ENCODE assay signal across 1 cellular context in genomic region chr20:48394415-48395081, GRCh38.
TF ChIP-seq lines count a peak whose summit lies in the region.

No MANE protein-coding gene starts in this region.

TF ChIP-seq in HepG2, 621 proteins besides CTCF, POLR2A, EP300 and RAD21 (continued from another document and continues in another):
- TF ChIP-seq ZNF660 (CRISPR knock-in tag; IDR thresholded peaks at IDR 0.05; ENCODE audit: borderline replicate concordance, low read depth) (no peak), HNF4G (IDR thresholded peaks at IDR 0.05; ENCODE audit: borderline replicate concordance, low read depth, low read length) (peak; percentile 86; the same call in 1 of the 2 replicates), HNF4G (CRISPR knock-in tag; IDR thresholded peaks at IDR 0.05; ENCODE audit: borderline replicate concordance, low read depth) (peak; percentile 75; the same call in 1 of the 2 replicates), ZNF367 (CRISPR knock-in tag; IDR thresholded peaks at IDR 0.05; ENCODE audit: borderline replicate concordance) (no peak), RFXANK (CRISPR knock-in tag; IDR thresholded peaks at IDR 0.05) (no peak), RBFOX2 (IDR thresholded peaks at IDR 0.05; ENCODE audit: low read depth, low read length) (no peak), GLMP (CRISPR knock-in tag; IDR thresholded peaks at IDR 0.05; ENCODE audit: borderline replicate concordance) (no peak), FOXJ3 (CRISPR knock-in tag; IDR thresholded peaks at IDR 0.05; ENCODE audit: borderline replicate concordance) (peak; percentile 65; the same call in 1 of the 2 replicates), ZNF782 (CRISPR knock-in tag; IDR thresholded peaks at IDR 0.05; ENCODE audit: borderline replicate concordance) (no peak), ZNF33B (CRISPR knock-in tag; IDR thresholded peaks at IDR 0.05) (no peak; the same call in 1 of the 2 replicates), SRSF1 (optimal IDR thresholded peaks at IDR 0.05; ENCODE audit: low read depth, low read length) (no peak), RELA (CRISPR knock-in tag; IDR thresholded peaks at IDR 0.05) (no peak), THYN1 (CRISPR knock-in tag; IDR thresholded peaks at IDR 0.05; ENCODE audit: borderline replicate concordance, low read depth) (no peak), DNMT1 (CRISPR knock-in tag; IDR thresholded peaks at IDR 0.05) (0 out of 2 replicates have a peak, but pooled peaks have one; percentile 44), KLF12 (CRISPR knock-in tag; IDR thresholded peaks at IDR 0.05; ENCODE audit: borderline replicate concordance) (no peak), NFIB (CRISPR knock-in tag; IDR thresholded peaks at IDR 0.05; ENCODE audit: borderline replicate concordance) (0 out of 2 replicates have a peak, but pooled peaks have one; percentile 87), CEBPB (IDR thresholded peaks at IDR 0.05; ENCODE audit: borderline replicate concordance, low read depth, low read length) (no peak), ZNF503 (CRISPR knock-in tag; IDR thresholded peaks at IDR 0.05) (0 out of 2 replicates have a peak, but pooled peaks have one; percentile 73), SRSF4 (IDR thresholded peaks at IDR 0.05; ENCODE audit: low read depth, low read length, poor library complexity, severe bottlenecking) (no peak), ARNT2 (CRISPR knock-in tag; IDR thresholded peaks at IDR 0.05; ENCODE audit: low read depth) (peak; percentile 70; the same call in 1 of the 2 replicates), EEA1 (CRISPR knock-in tag; IDR thresholded peaks at IDR 0.05; ENCODE audit: borderline replicate concordance) (0 out of 2 replicates have a peak, but pooled peaks have one; percentile 51), ZFAT (CRISPR knock-in tag; conservative IDR thresholded peaks at IDR 0.05) (no peak), ARNT (IDR thresholded peaks at IDR 0.05) (no peak), ZNF557 (CRISPR knock-in tag; IDR thresholded peaks at IDR 0.05) (no peak), GLI4 (CRISPR knock-in tag; IDR thresholded peaks at IDR 0.05; ENCODE audit: borderline replicate concordance) (no peak), PATZ1 (CRISPR knock-in tag; IDR thresholded peaks at IDR 0.05) (peak; percentile 74; the same call in 1 of the 2 replicates), ZSCAN31 (CRISPR knock-in tag; IDR thresholded peaks at IDR 0.05; ENCODE audit: low read depth) (no peak; the same call in 1 of the 2 replicates), PLRG1 (conservative IDR thresholded peaks at IDR 0.05) (no peak), ZNF720 (CRISPR knock-in tag; IDR thresholded peaks at IDR 0.05) (no peak), ZNF253 (CRISPR knock-in tag; IDR thresholded peaks at IDR 0.05; ENCODE audit: borderline replicate concordance) (no peak; the same call in 1 of the 2 replicates), ZNF891 (CRISPR knock-in tag; IDR thresholded peaks at IDR 0.05) (no peak), ZBTB44 (CRISPR knock-in tag; IDR thresholded peaks at IDR 0.05) (no peak; the same call in 1 of the 2 replicates), HOXA5 (CRISPR knock-in tag; IDR thresholded peaks at IDR 0.05) (no peak)
- TF ChIP-seq, protein P1, sequence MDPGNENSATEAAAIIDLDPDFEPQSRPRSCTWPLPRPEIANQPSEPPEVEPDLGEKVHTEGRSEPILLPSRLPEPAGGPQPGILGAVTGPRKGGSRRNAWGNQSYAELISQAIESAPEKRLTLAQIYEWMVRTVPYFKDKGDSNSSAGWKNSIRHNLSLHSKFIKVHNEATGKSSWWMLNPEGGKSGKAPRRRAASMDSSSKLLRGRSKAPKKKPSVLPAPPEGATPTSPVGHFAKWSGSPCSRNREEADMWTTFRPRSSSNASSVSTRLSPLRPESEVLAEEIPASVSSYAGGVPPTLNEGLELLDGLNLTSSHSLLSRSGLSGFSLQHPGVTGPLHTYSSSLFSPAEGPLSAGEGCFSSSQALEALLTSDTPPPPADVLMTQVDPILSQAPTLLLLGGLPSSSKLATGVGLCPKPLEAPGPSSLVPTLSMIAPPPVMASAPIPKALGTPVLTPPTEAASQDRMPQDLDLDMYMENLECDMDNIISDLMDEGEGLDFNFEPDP (CRISPR knock-in tag; conservative IDR thresholded peaks at IDR 0.05): no peak
- TF ChIP-seq, protein P2, sequence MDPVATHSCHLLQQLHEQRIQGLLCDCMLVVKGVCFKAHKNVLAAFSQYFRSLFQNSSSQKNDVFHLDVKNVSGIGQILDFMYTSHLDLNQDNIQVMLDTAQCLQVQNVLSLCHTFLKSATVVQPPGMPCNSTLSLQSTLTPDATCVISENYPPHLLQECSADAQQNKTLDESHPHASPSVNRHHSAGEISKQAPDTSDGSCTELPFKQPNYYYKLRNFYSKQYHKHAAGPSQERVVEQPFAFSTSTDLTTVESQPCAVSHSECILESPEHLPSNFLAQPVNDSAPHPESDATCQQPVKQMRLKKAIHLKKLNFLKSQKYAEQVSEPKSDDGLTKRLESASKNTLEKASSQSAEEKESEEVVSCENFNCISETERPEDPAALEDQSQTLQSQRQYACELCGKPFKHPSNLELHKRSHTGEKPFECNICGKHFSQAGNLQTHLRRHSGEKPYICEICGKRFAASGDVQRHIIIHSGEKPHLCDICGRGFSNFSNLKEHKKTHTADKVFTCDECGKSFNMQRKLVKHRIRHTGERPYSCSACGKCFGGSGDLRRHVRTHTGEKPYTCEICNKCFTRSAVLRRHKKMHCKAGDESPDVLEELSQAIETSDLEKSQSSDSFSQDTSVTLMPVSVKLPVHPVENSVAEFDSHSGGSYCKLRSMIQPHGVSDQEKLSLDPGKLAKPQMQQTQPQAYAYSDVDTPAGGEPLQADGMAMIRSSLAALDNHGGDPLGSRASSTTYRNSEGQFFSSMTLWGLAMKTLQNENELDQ (CRISPR knock-in tag; IDR thresholded peaks at IDR 0.05; ENCODE audit: borderline replicate concordance): peak; percentile 26; the same call in 1 of the 2 replicates
- TF ChIP-seq, protein P3, sequence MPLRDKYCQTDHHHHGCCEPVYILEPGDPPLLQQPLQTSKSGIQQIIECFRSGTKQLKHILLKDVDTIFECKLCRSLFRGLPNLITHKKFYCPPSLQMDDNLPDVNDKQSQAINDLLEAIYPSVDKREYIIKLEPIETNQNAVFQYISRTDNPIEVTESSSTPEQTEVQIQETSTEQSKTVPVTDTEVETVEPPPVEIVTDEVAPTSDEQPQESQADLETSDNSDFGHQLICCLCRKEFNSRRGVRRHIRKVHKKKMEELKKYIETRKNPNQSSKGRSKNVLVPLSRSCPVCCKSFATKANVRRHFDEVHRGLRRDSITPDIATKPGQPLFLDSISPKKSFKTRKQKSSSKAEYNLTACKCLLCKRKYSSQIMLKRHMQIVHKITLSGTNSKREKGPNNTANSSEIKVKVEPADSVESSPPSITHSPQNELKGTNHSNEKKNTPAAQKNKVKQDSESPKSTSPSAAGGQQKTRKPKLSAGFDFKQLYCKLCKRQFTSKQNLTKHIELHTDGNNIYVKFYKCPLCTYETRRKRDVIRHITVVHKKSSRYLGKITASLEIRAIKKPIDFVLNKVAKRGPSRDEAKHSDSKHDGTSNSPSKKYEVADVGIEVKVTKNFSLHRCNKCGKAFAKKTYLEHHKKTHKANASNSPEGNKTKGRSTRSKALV (CRISPR knock-in tag; IDR thresholded peaks at IDR 0.05): no peak
- TF ChIP-seq, protein P4, sequence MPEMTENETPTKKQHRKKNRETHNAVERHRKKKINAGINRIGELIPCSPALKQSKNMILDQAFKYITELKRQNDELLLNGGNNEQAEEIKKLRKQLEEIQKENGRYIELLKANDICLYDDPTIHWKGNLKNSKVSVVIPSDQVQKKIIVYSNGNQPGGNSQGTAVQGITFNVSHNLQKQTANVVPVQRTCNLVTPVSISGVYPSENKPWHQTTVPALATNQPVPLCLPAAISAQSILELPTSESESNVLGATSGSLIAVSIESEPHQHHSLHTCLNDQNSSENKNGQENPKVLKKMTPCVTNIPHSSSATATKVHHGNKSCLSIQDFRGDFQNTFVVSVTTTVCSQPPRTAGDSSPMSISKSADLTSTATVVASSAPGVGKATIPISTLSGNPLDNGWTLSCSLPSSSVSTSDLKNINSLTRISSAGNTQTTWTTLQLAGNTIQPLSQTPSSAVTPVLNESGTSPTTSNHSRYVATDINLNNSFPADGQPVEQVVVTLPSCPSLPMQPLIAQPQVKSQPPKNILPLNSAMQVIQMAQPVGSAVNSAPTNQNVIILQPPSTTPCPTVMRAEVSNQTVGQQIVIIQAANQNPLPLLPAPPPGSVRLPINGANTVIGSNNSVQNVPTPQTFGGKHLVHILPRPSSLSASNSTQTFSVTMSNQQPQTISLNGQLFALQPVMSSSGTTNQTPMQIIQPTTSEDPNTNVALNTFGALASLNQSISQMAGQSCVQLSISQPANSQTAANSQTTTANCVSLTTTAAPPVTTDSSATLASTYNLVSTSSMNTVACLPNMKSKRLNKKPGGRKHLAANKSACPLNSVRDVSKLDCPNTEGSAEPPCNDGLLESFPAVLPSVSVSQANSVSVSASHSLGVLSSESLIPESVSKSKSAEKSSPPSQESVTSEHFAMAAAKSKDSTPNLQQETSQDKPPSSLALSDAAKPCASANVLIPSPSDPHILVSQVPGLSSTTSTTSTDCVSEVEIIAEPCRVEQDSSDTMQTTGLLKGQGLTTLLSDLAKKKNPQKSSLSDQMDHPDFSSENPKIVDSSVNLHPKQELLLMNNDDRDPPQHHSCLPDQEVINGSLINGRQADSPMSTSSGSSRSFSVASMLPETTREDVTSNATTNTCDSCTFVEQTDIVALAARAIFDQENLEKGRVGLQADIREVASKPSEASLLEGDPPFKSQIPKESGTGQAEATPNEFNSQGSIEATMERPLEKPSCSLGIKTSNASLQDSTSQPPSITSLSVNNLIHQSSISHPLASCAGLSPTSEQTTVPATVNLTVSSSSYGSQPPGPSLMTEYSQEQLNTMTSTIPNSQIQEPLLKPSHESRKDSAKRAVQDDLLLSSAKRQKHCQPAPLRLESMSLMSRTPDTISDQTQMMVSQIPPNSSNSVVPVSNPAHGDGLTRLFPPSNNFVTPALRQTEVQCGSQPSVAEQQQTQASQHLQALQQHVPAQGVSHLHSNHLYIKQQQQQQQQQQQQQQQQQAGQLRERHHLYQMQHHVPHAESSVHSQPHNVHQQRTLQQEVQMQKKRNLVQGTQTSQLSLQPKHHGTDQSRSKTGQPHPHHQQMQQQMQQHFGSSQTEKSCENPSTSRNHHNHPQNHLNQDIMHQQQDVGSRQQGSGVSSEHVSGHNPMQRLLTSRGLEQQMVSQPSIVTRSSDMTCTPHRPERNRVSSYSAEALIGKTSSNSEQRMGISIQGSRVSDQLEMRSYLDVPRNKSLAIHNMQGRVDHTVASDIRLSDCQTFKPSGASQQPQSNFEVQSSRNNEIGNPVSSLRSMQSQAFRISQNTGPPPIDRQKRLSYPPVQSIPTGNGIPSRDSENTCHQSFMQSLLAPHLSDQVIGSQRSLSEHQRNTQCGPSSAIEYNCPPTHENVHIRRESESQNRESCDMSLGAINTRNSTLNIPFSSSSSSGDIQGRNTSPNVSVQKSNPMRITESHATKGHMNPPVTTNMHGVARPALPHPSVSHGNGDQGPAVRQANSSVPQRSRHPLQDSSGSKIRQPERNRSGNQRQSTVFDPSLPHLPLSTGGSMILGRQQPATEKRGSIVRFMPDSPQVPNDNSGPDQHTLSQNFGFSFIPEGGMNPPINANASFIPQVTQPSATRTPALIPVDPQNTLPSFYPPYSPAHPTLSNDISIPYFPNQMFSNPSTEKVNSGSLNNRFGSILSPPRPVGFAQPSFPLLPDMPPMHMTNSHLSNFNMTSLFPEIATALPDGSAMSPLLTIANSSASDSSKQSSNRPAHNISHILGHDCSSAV (CRISPR knock-in tag; IDR thresholded peaks at IDR 0.05; ENCODE audit: borderline replicate concordance): no peak
